ENCODE assay signal across 8 cellular contexts in the genomic region with DNA sequence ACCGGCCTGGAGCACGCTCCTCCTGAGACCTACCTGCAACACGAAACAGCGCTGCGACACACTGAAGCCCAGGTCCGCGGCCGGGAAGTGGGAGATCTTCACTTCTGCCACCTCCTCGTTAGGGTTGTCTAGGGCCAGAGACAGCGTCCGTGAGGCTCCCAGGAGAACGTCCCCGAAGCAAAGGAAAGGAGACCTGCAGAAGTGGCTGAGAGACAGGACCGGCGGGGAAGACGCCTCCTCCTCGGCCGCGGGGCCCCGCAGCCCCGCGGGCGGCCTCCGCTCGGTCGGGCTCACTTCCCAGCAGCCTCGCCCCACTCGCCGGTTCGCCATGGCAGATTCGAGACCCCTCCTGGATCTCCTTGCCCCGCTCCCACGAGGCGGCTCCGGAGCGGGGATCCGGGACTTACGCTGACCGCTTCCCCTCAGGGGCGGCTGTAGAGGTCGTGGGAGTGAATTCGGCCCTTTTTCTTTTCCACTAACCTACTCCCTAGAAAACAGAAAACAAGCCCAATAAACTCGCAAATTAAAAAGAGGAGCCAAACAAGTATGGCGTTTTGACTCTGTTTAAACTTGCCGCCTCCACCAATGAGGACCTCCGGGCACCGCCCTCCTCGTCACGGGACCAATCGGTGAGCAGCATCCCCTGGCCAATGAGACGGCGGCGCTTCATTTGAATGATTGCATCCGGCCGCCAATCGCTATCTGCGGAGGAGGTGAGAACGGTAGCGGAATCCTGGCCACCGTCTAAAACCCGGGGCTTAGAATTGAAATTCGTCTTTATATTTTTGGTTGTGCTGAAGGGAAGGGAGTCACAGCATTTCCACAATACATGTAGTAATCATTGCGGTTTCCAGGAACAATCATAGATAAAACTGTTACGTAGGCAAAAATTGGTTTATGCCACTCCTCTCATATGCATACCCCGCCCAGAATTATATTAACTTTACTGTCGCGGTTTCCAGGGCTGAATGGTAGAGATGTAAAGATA.
DNase-seq lines count a peak whose midpoint lies in the region; ATAC-seq, FAIRE-seq and TF ChIP-seq lines count a peak whose summit lies in the region.

A gene with protein sequence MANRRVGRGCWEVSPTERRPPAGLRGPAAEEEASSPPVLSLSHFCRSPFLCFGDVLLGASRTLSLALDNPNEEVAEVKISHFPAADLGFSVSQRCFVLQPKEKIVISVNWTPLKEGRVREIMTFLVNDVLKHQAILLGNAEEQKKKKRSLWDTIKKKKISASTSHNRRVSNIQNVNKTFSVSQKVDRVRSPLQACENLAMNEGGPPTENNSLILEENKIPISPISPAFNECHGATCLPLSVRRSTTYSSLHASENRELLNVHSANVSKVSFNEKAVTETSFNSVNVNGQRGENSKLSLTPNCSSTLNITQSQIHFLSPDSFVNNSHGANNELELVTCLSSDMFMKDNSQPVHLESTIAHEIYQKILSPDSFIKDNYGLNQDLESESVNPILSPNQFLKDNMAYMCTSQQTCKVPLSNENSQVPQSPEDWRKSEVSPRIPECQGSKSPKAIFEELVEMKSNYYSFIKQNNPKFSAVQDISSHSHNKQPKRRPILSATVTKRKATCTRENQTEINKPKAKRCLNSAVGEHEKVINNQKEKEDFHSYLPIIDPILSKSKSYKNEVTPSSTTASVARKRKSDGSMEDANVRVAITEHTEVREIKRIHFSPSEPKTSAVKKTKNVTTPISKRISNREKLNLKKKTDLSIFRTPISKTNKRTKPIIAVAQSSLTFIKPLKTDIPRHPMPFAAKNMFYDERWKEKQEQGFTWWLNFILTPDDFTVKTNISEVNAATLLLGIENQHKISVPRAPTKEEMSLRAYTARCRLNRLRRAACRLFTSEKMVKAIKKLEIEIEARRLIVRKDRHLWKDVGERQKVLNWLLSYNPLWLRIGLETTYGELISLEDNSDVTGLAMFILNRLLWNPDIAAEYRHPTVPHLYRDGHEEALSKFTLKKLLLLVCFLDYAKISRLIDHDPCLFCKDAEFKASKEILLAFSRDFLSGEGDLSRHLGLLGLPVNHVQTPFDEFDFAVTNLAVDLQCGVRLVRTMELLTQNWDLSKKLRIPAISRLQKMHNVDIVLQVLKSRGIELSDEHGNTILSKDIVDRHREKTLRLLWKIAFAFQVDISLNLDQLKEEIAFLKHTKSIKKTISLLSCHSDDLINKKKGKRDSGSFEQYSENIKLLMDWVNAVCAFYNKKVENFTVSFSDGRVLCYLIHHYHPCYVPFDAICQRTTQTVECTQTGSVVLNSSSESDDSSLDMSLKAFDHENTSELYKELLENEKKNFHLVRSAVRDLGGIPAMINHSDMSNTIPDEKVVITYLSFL (N-terminal part only) (minus strand): TSS at position 562 of the 988 bp plus-strand sequence. CDS start 232 bp downstream, at position 330.

- DNase-seq in AG20443 (ENCODE audit: low spot score) (peak; percentile 97), NCI-H446 treated with DMSO at 0.1 percent for 48 hours (lab: John Stamatoyannopoulos, UW) (peak; percentile 95), cerebellar cortex (ENCODE audit: low spot score) (peak; percentile 94)
- peak; percentile 89 for DNase-seq in activated CD4-positive, CD25-positive, alpha-beta regulatory T cell treated with anti-CD3 and anti-CD28 coated beads, Interleukin-2, amount 50 U/mL, for 16 hours (ENCODE audit: low read depth, low spot score)
- DNase-seq in stimulated activated CD4-positive, alpha-beta T cell treated with anti-CD3 and anti-CD28 coated beads, Interleukin-12 subunit alpha, Interleukin-12 subunit beta, amount 100 ng/mL, for 4 hours = peak; percentile 88

- peak; percentile 64 for TF ChIP-seq POLR2A in GM19099 (IDR thresholded peaks at IDR 0.05; ENCODE audit: extremely low read depth, insufficient read length, low read depth)

- peak; percentile 64 for FAIRE-seq in islet of Langerhans (lab: Jason Lieb, UNC)

- ATAC-seq in HG03378 (IDR thresholded peaks at IDR 0.05; ENCODE audit: unreplicated experiment) = peak; percentile 97

Comparison
In these comparisons a context has a peak if more than half of its experiments do, and no peak if none do; other contexts are left out.
1. Peak in every context shown above with its lines: DNase-seq and ATAC-seq.